12 cellular contexts compared by ENCODE assay signal in the genomic region with DNA sequence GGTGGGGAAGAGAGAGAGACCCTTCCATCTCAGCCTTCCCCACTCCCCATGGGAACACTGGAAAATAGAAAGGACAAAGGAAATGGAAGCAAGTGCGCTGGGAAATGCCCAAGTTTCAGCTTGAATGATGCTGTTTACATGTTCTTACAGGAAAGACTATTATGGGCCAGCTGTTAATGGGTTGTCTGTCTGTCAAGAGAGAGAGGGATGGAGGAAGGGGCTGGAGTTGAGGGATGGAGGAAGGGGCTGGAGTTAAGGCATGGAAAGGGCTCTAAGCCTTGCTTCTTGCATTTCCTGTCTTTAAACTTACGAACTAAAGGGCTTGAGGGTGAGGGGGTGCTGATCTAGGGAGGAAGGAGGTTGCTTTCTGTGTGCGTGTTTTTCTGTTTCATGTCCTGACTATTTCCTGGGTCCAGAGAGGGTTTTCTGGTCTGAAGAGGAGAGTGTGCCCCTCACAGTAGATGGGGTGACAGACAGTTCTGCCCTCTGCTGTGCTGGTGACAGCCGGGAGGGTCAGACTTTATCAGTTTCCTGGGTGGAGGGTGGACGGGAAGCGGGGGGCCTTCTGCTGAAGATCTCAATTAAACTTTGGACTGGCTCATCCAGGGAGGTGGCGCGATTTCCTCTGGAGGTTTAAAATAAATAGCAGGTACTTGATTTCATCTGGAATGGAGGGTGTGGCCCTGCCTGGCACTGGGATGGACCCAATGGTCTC. TPM values are rescaled to one million over a fixed set of nuclear protein-coding genes. Genes with fewer than 3 reads are reported as not detected.
DNase-seq lines count a peak whose midpoint lies in the region; ATAC-seq, FAIRE-seq and TF ChIP-seq lines count a peak whose summit lies in the region.
"Had no signal": no experiment of that assay in that cellular context is flagged by ENCODE, and none has a peak within 500 bp of the region (broad histone marks: within the 10 kb centered on the region; RNA-seq: fewer than 3 reads in every experiment).

No MANE protein-coding gene starts in this region.

- H3K4me1 ChIP-seq in cardiac muscle cell (ENCODE audit: low read depth): peaks cover 19% of the 10 kb centered on the region
- H3K4me1 ChIP-seq in mucosa of rectum (ENCODE audit: control insufficient read depth in 2 of 2, insufficient read depth in 2 of 2, low read length in 2 of 2): peaks cover 0 to 2% of the 10 kb centered on the region in 2 donors
- peaks cover 52 to 76% (median 58%) of the 10 kb centered on the region in 4 donors for H3K4me1 ChIP-seq in upper lobe of left lung
- H3K4me1 ChIP-seq: breast epithelium had no signal

- no peak overlapping the region for H3K4me3 ChIP-seq in cardiac muscle cell
- no peak overlapping the region for H3K4me3 ChIP-seq in bronchial epithelial cell (ENCODE audit: low read depth, low read length)
- no peak overlapping the region for H3K4me3 ChIP-seq in mucosa of rectum (ENCODE audit: low read length in 2 of 2)
- H3K4me3 ChIP-seq in upper lobe of left lung: no peak overlapping the region
- H3K4me3 ChIP-seq: BLaER1, breast epithelium, GM23248 had no signal

- no peaks in the 10 kb centered on the region for H3K36me3 ChIP-seq in cardiac muscle cell
- H3K36me3 ChIP-seq in bronchial epithelial cell (ENCODE audit: control insufficient read depth, insufficient read depth, low read length): no peaks in the 10 kb centered on the region
- H3K36me3 ChIP-seq in mucosa of rectum (ENCODE audit: control insufficient read depth in 2 of 2, insufficient read depth in 2 of 2, low read length in 2 of 2): no peaks in the 10 kb centered on the region
- no peaks in the 10 kb centered on the region for H3K36me3 ChIP-seq in upper lobe of left lung
- H3K36me3 ChIP-seq: BLaER1, breast epithelium had no signal

- intact Hi-C loops in Right ventricle myocardium superior (cut with DNase I): no loop called here

- peak overlapping the region; percentile 78 for H3K27ac ChIP-seq in cardiac muscle cell
- peak overlapping the region; percentile 50 to 65 for H3K27ac ChIP-seq in mucosa of rectum (ENCODE audit: low read depth in 2 of 2, low read length in 2 of 2)
- H3K27ac ChIP-seq in upper lobe of left lung: peak overlapping the region; percentile 68 to 87 (median 72)
- H3K27ac ChIP-seq: BLaER1, GM23248 had no signal

- DNase-seq in cardiac muscle cell (ENCODE audit: low read depth in 1 of 2, low spot score in 1 of 2) (no peak), Right ventricle myocardium superior (no peak), bronchial epithelial cell (ENCODE audit: low read depth) (peak; percentile 27), upper lobe of left lung (no peak), cerebellar nuclear complex (lab: John Stamatoyannopoulos, UW) (no peak), D341Med (ENCODE audit: low spot score) (no peak)
- DNase-seq: GM23248, MV-4-11 had no signal

- H3K9me3 ChIP-seq in cardiac muscle cell (ENCODE audit: low read depth) (no peaks in the 10 kb centered on the region), mucosa of rectum (ENCODE audit: control insufficient read depth in 2 of 2, low read length in 2 of 2) (no peaks in the 10 kb centered on the region), upper lobe of left lung (no peaks in the 10 kb centered on the region)
- H3K9me3 ChIP-seq: breast epithelium had no signal

- no peaks in the 10 kb centered on the region for H3K27me3 ChIP-seq in cardiac muscle cell
- H3K27me3 ChIP-seq in bronchial epithelial cell (ENCODE audit: control insufficient read depth, insufficient read depth, low read length): no peaks in the 10 kb centered on the region
- H3K27me3 ChIP-seq in mucosa of rectum (ENCODE audit: control insufficient read depth in 2 of 2, insufficient read depth in 2 of 2, low read length in 2 of 2): no peaks in the 10 kb centered on the region
- no peaks in the 10 kb centered on the region for H3K27me3 ChIP-seq in upper lobe of left lung
- H3K27me3 ChIP-seq: BLaER1, breast epithelium had no signal

- 54% methylated on average over 5 to 8 of the region's 8 CpGs for WGBS in upper lobe of left lung, 2 donors

- peak in 2 of 4 donors; percentile 14 to 41 for TF ChIP-seq EP300 in upper lobe of left lung (IDR thresholded peaks at IDR 0.05)

- TF ChIP-seq POLR2A in upper lobe of left lung (IDR thresholded peaks at IDR 0.05): no peak

- FAIRE-seq in bronchial epithelial cell (lab: Jason Lieb, UNC): no peak

- H3K9ac ChIP-seq in mucosa of rectum (ENCODE audit: low read depth in 1 of 2, low read length in 2 of 2): no peak overlapping the region
- H3K9ac ChIP-seq: BLaER1, GM23248 had no signal

- no peak for TF ChIP-seq CTCF in cardiac muscle cell (IDR thresholded peaks at IDR 0.05; ENCODE audit: low read depth, low read length)
- TF ChIP-seq CTCF in bronchial epithelial cell (IDR thresholded peaks at IDR 0.05; ENCODE audit: insufficient read depth, low read length, severe bottlenecking): no peak
- no peak for TF ChIP-seq CTCF in upper lobe of left lung (IDR thresholded peaks at IDR 0.05)

- ATAC-seq in Right ventricle myocardium superior (ENCODE audit: poor library complexity) (no peak), upper lobe of left lung (ENCODE audit: low FRiP score in 2 of 2) (no peak), GM18909 (IDR thresholded peaks at IDR 0.05; ENCODE audit: poor library complexity, unreplicated experiment) (no peak)

RNA-seq across cellular contexts. Expression of a gene that starts 30.5 kb away (rescaled TPM):
- total RNA-seq in cardiac muscle cell: 9.2 and 18.3 TPM in 2 replicates
- 3.5 and 10.1 TPM in 2 replicates for polyA plus RNA-seq in cardiac muscle cell
- 47.6 TPM for total RNA-seq in Right ventricle myocardium superior
- total RNA-seq in bronchial epithelial cell: 1.5 and 2.4 TPM in 2 replicates
- total RNA-seq in upper lobe of left lung: 10 to 100 TPM; 38.6 to 80.9 (median 61.1) TPM

RNA-seq across cellular contexts. Expression of a gene that starts 59.3 kb away (rescaled TPM):
- total RNA-seq in cardiac muscle cell (116 and 204 TPM in 2 replicates), Right ventricle myocardium superior (261 TPM), bronchial epithelial cell (107 and 110 TPM in 2 replicates), upper lobe of left lung (100 to 1,000 TPM in 1 of 6 donors, 10 to 100 TPM in 5; 29.9 to 104 (median 85.1) TPM)
- polyA plus RNA-seq in cardiac muscle cell: 360 and 413 TPM in 2 replicates
